Comparison of ENCODE assay signal across 9 cellular contexts in the genomic region with DNA sequence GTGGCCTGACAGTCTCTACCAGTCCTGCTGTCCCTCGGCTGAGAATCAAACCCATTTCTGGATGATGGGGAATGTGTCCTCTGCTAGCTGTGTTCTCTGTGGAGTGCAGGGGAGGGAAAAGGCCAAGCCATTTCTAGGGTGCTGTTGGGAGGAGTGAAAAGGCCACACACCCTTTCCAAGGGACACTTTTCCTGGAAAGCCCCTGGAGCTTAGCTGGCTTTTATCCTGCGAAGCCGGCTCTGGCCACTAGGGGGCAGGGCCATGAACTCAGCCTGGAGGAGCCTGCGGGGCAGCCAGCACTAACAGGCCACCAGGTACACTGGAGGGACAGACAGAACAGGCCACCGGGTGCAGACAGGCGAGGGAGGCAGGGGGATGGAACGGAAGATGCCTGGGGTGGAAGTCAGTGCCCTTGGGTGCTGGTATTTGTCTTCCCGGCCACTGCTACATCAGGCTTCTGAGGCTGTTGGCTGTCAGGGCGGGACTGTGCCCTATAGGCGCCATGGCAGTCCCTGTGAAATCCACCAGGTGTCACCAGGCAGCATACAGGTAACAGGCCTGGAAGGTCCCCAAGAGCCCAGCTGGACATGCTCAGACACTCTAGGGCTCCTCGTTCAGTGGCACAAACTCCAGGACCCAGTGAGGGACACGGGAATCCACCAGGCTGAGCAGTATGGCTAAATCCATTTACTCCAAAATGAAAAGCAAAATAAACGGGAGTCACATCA. TPM values are rescaled to one million over a fixed set of nuclear protein-coding genes. Genes with fewer than 3 reads are reported as not detected.
DNase-seq lines count a peak whose midpoint lies in the region; ATAC-seq and TF ChIP-seq lines count a peak whose summit lies in the region.
"Not testable (repeated sequence)": the region's sequence is repeated elsewhere in the genome, so short reads cannot be mapped to it uniquely, and the experiment has no call there.
"Had no signal": no experiment of that assay in that cellular context is flagged by ENCODE, and none has a peak within 500 bp of the region (broad histone marks: within the 10 kb centered on the region; RNA-seq: fewer than 3 reads in every experiment).

No MANE protein-coding gene starts in this region.

- not testable (repeated sequence) for H3K36me3 ChIP-seq in BJ (ENCODE audit: control insufficient read depth, insufficient read depth, low read length); heart left ventricle; ovary

- not testable (repeated sequence) for H3K27me3 ChIP-seq in BJ (ENCODE audit: control insufficient read depth, insufficient read depth, low read length); heart left ventricle; ovary

- H3K4me1 ChIP-seq in heart left ventricle; ovary (ENCODE audit: insufficient read depth): not testable (repeated sequence)

- CTCF ChIA-PET in BJ (lab: Yijun Ruan, JAX), result interaction anchor here (1.7 to 2.1 kb wide), 2 partner anchors 11 to 255 kb away, joined by 4 to 10 read pairs; no protein-coding TSS in a partner anchor
- CTCF ChIA-PET in activated CD8-positive, alpha-beta T cell treated with anti-CD3 and anti-CD28 coated beads for 36 hours (lab: Charles Lee), result interaction anchor here (1.5 kb wide), 1 partner anchor 13 kb away, joined by 5 read pairs; no protein-coding TSS in a partner anchor

- not testable (repeated sequence) for H3K36me3 Mint-ChIP-seq in activated CD8-positive, alpha-beta T cell treated with anti-CD3 and anti-CD28 coated beads for 36 hours (ENCODE audit: low read depth)

- H3K4me3 Mint-ChIP-seq in activated CD8-positive, alpha-beta T cell treated with anti-CD3 and anti-CD28 coated beads for 36 hours, result not testable (repeated sequence)

- H3K9me3 Mint-ChIP-seq in activated CD8-positive, alpha-beta T cell treated with anti-CD3 and anti-CD28 coated beads for 36 hours, result not testable (repeated sequence)

- not testable (repeated sequence) for H3K9me3 ChIP-seq in heart left ventricle, ovary

- peak; percentile 32; the same call in 1 of the 2 replicates for TF ChIP-seq CTCF in BJ (IDR thresholded peaks at IDR 0.05; ENCODE audit: insufficient read depth, low read depth, low read length)
- TF ChIP-seq CTCF in NB4 (IDR thresholded peaks at IDR 0.05; ENCODE audit: low read depth, low read length), result peak; percentile 23
- peak; percentile 62 for TF ChIP-seq CTCF in activated CD8-positive, alpha-beta T cell treated with anti-CD3 and anti-CD28 coated beads for 36 hours (IDR thresholded peaks at IDR 0.05)
- TF ChIP-seq CTCF in astrocyte of the spinal cord (IDR thresholded peaks at IDR 0.05; ENCODE audit: low read depth, low read length), result peak; percentile 26
- peak; percentile 45 to 63 (median 54) for TF ChIP-seq CTCF in heart left ventricle (IDR thresholded peaks at IDR 0.05)
- peak; percentile 14 to 26 (median 21) for TF ChIP-seq CTCF in ovary (IDR thresholded peaks at IDR 0.05)

- not testable (repeated sequence) for H3K27me3 Mint-ChIP-seq in activated CD8-positive, alpha-beta T cell treated with anti-CD3 and anti-CD28 coated beads for 36 hours

- H3K4me3 ChIP-seq in BJ (ENCODE audit: low read depth, low read length); NB4 (ENCODE audit: low read depth, low read length); astrocyte of the spinal cord (ENCODE audit: low read depth, low read length); heart left ventricle; ovary: not testable (repeated sequence)

- not testable (repeated sequence) for TF ChIP-seq EP300 in ovary (IDR thresholded peaks at IDR 0.05)

- H3K27ac Mint-ChIP-seq in activated CD8-positive, alpha-beta T cell treated with anti-CD3 and anti-CD28 coated beads for 36 hours, result not testable (repeated sequence)

- not testable (repeated sequence) for TF ChIP-seq POLR2A in NB4 (IDR thresholded peaks at IDR 0.05; ENCODE audit: extremely low read depth, insufficient read length); heart left ventricle (IDR thresholded peaks at IDR 0.05); ovary (IDR thresholded peaks at IDR 0.05)

- DNase-seq in BJ (ENCODE audit: low read depth); NB4 (ENCODE audit: low read depth); astrocyte of the spinal cord (ENCODE audit: low read depth, low spot score): not testable (repeated sequence)
- DNase-seq in activated CD8-positive, alpha-beta T cell treated with anti-CD3 and anti-CD28 coated beads for 36 hours, result peak; percentile 66
- DNase-seq in heart left ventricle, result peak in 3 of 5 donors; percentile 44 to 70 (median 50)
- peak in 2 of 5 donors; percentile 60 to 67 for DNase-seq in ovary
- peak; percentile 16 to 20 for DNase-seq in stimulated activated CD8-positive, alpha-beta memory T cell treated with anti-CD3 and anti-CD28 coated beads, Interleukin-15, amount 100 ng/mL, for 4 hours (ENCODE audit: low read depth in 2 of 2)

- intact Hi-C loops in activated CD8-positive, alpha-beta T cell treated with anti-CD3 and anti-CD28 coated beads for 36 hours (cut with micrococcal nuclease); ovary (cut with DNase I): not testable (repeated sequence)
- intact Hi-C loops in heart left ventricle (cut with DNase I), result loop anchor here in 2 of 10 donors (5.0 to 10.0 kb wide), 2 partner anchors 256 to 1239 kb away; no protein-coding TSS in a partner anchor

- POLR2A ChIA-PET in BJ (lab: Charles Lee); activated CD8-positive, alpha-beta T cell treated with anti-CD3 and anti-CD28 coated beads for 36 hours (lab: Charles Lee): not testable (repeated sequence)

- 0 to 70% (median 29%) methylated on average over 2 to 8 of the region's 13 CpGs for WGBS in heart left ventricle, 4 donors
- WGBS in ovary, 3 donors, result 22 to 28% (median 28%) methylated on average over 4 to 7 of the region's 13 CpGs

- not testable (repeated sequence) for H3K4me1 Mint-ChIP-seq in activated CD8-positive, alpha-beta T cell treated with anti-CD3 and anti-CD28 coated beads for 36 hours (ENCODE audit: low read depth)

- ATAC-seq in GM19452 (IDR thresholded peaks at IDR 0.05; ENCODE audit: unreplicated experiment), result peak; percentile 58
- ATAC-seq in activated CD8-positive, alpha-beta T cell treated with anti-CD3 and anti-CD28 coated beads for 36 hours, result peak; percentile 99
- peak in 3 of 4 donors; percentile 80 to 89 (median 86) for ATAC-seq in heart left ventricle

- in situ Hi-C loops in astrocyte of the spinal cord (cut with HindIII; ENCODE audit: low sequenced_read_pairs), result not testable (repeated sequence)

- not testable (repeated sequence) for H3K27ac ChIP-seq in heart left ventricle, ovary

RNA-seq across cellular contexts. Expression of gene GOLGA6A, which starts 16.5 kb away (rescaled TPM):
- polyA plus RNA-seq in BJ (2011; rRNA removed), result not detected in 2 replicates
- polyA minus RNA-seq in BJ (2011; rRNA and poly(A)+ RNA removed), result not detected in 2 replicates
- total RNA-seq in activated CD8-positive, alpha-beta T cell treated with anti-CD3 and anti-CD28 coated beads for 36 hours, result not detected
- total RNA-seq in heart left ventricle, result not detected
- not detected for polyA plus RNA-seq in heart left ventricle
- under 1 TPM in 2 of 7 donors, not detected in 5; 0.37 to 0.48 TPM for total RNA-seq in ovary
- polyA plus RNA-seq in ovary, result under 1 TPM in 1 of 2 donors, not detected in 1; 0.04 TPM
- total RNA-seq: SJCRH30 had no signal
